ENCODE assay signal across 12 cellular contexts in genomic region chr5:95939465-95939864, GRCh38. TPM values are rescaled to one million over a fixed set of nuclear protein-coding genes. Genes with fewer than 3 reads are reported as not detected.
A peak's percentile ranks its signal among the peaks of the same experiment; 100 is the strongest.
DNase-seq lines count a peak whose midpoint lies in the region; ATAC-seq and TF ChIP-seq lines count a peak whose summit lies in the region.
"Had no signal": no experiment of that assay in that cellular context is flagged by ENCODE, and none has a peak within 500 bp of the region (broad histone marks: within the 10 kb centered on the region; RNA-seq: fewer than 3 reads in every experiment).

No MANE protein-coding gene starts in this region.

- H3K36me3 Mint-ChIP-seq in activated T-helper 17 cell treated with anti-CD3 and anti-CD28 coated beads, Interleukin-2, amount 50 U/mL, for 72 hours (ENCODE audit: low read depth), result peaks cover 75% of the 10 kb centered on the region

- H3K4me3 Mint-ChIP-seq in activated T-helper 17 cell treated with anti-CD3 and anti-CD28 coated beads, Interleukin-2, amount 50 U/mL, for 72 hours, result no peak overlapping the region

- TF ChIP-seq EP300 in suprapubic skin (IDR thresholded peaks at IDR 0.05), result no peak

- no peaks in the 10 kb centered on the region for H3K36me3 ChIP-seq in HUES64 (ENCODE audit: insufficient read depth, low read length)
- no peaks in the 10 kb centered on the region for H3K36me3 ChIP-seq in suprapubic skin
- H3K36me3 ChIP-seq: pancreas, WERI-Rb-1 had no signal

- H3K27ac ChIP-seq in HUES64 (ENCODE audit: low read depth, low read length), result peak overlapping the region; percentile 50; the same call in 1 of the 2 replicates
- H3K27ac ChIP-seq in suprapubic skin, result no peak overlapping the region
- H3K27ac ChIP-seq: pancreas, WERI-Rb-1 had no signal

- H3K4me3 ChIP-seq in HUES64 (ENCODE audit: low read length) (no peak overlapping the region), suprapubic skin (no peak overlapping the region)
- H3K4me3 ChIP-seq: pancreas had no signal

- no peaks in the 10 kb centered on the region for H3K9me3 Mint-ChIP-seq in activated T-helper 17 cell treated with anti-CD3 and anti-CD28 coated beads, Interleukin-2, amount 50 U/mL, for 72 hours

- ATAC-seq in GM18511 (IDR thresholded peaks at IDR 0.05; ENCODE audit: unreplicated experiment), result peak; percentile 66
- ATAC-seq in GM21390 (IDR thresholded peaks at IDR 0.05; ENCODE audit: unreplicated experiment), result peak; percentile 86
- peak; percentile 82 for ATAC-seq in HG02870 (IDR thresholded peaks at IDR 0.05; ENCODE audit: unreplicated experiment)
- ATAC-seq in activated T-helper 17 cell treated with anti-CD3 and anti-CD28 coated beads, Interleukin-2, amount 50 U/mL, for 72 hours (replicated peaks), result no peak
- ATAC-seq: pancreas had no signal

- peaks cover 17% of the 10 kb centered on the region for H3K4me1 Mint-ChIP-seq in activated T-helper 17 cell treated with anti-CD3 and anti-CD28 coated beads, Interleukin-2, amount 50 U/mL, for 72 hours

- no peaks in the 10 kb centered on the region for H3K27me3 Mint-ChIP-seq in activated T-helper 17 cell treated with anti-CD3 and anti-CD28 coated beads, Interleukin-2, amount 50 U/mL, for 72 hours

- WGBS in HUES64, result 93% methylated on average over 1 of the region's 1 CpG
- 76% methylated on average over 1 of the region's 1 CpG for WGBS in suprapubic skin

- DNase-seq in suprapubic skin (ENCODE audit: low spot score in 2 of 2) (no peak), NCI-H82 treated with DMSO at 0.1 percent for 48 hours (lab: John Stamatoyannopoulos, UW; ENCODE audit: unreplicated experiment) (no peak), DMS53 treated with DMSO at 0.1 percent for 48 hours (lab: John Stamatoyannopoulos, UW; ENCODE audit: unreplicated experiment) (no peak)
- DNase-seq: DMS53, NCI-H1930, pancreas, WERI-Rb-1 had no signal

- peaks cover 39% of the 10 kb centered on the region for H3K4me1 ChIP-seq in HUES64 (ENCODE audit: insufficient read depth, low read length)
- peaks cover 21% of the 10 kb centered on the region for H3K4me1 ChIP-seq in suprapubic skin

- no peak for TF ChIP-seq POLR2A in suprapubic skin (IDR thresholded peaks at IDR 0.05)

- H3K9me3 ChIP-seq in HUES64 (ENCODE audit: insufficient read depth, low read depth, low read length), result no peaks in the 10 kb centered on the region
- no peaks in the 10 kb centered on the region for H3K9me3 ChIP-seq in suprapubic skin
- H3K9me3 ChIP-seq: pancreas had no signal

- no peak overlapping the region for H3K27ac Mint-ChIP-seq in activated T-helper 17 cell treated with anti-CD3 and anti-CD28 coated beads, Interleukin-2, amount 50 U/mL, for 72 hours

- no peak overlapping the region for H3K9ac ChIP-seq in HUES64 (ENCODE audit: low read depth, low read length)

- H3K27me3 ChIP-seq in HUES64 (ENCODE audit: insufficient read depth, low read length), result no peaks in the 10 kb centered on the region
- H3K27me3 ChIP-seq in suprapubic skin, result no peaks in the 10 kb centered on the region
- H3K27me3 ChIP-seq: pancreas had no signal

- TF ChIP-seq CTCF in suprapubic skin (IDR thresholded peaks at IDR 0.05), result no peak

RNA-seq across cellular contexts. Expression of gene ELL2, which starts 22.2 kb away (rescaled TPM):
- 11.6 TPM for polyA plus RNA-seq in HUES64 (2013, experiment 1 of 2)
- polyA plus RNA-seq in HUES64 (2013, experiment 2 of 2), result 10.1 TPM
- total RNA-seq in activated T-helper 17 cell treated with anti-CD3 and anti-CD28 coated beads, Interleukin-2, amount 50 U/mL, for 72 hours, result 100 to 1,000 TPM; 159 to 172 TPM
- 100 to 1,000 TPM in 2 of 4 donors, 10 to 100 TPM in 2; 58.2 to 128 (median 95.0) TPM for total RNA-seq in suprapubic skin
